Comparison of ENCODE assay signal across 12 cellular contexts in the genomic region with DNA sequence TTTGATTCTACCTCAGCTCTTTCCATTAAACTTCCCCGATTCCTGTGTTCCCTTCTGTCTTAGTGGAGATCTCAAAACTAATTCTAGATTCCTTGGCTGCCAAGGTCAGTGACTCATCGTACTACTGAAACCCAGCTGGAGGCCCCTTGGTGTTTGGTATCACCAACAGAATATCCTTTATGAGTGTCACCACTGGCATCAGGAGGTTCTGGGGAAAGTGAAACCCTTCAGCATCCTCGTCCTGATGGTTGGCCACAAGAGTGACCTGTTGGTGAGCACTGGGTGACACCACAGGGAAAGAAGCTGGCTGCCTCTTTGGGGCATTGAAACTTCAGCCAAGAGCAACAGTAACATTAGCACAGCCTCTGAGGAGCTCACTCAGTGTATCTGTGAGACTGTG. TPM values are rescaled to one million over a fixed set of nuclear protein-coding genes. Genes with fewer than 3 reads are reported as not detected.
A peak's percentile ranks its signal among the peaks of the same experiment; 100 is the strongest.
DNase-seq lines count a peak whose midpoint lies in the region; TF ChIP-seq lines count a peak whose summit lies in the region.
"Had no signal": no experiment of that assay in that cellular context is flagged by ENCODE, and none has a peak within 500 bp of the region (broad histone marks: within the 10 kb centered on the region; RNA-seq: fewer than 3 reads in every experiment).

No MANE protein-coding gene starts in this region.

- peaks cover 14% of the 10 kb centered on the region for H3F3A ChIP-seq in GM23248 (ENCODE audit: insufficient read depth)

- H4K20me1 ChIP-seq in GM23248 (ENCODE audit: insufficient read depth): no peaks in the 10 kb centered on the region

- no peaks in the 10 kb centered on the region for H3K36me3 ChIP-seq in A673 (ENCODE audit: insufficient read depth, low read length, poor library complexity, severe bottlenecking)
- no peaks in the 10 kb centered on the region; the same call in 1 of the 2 replicates for H3K36me3 ChIP-seq in GM23248 (ENCODE audit: low read depth)
- peaks cover 0 to 17% (median 5%) of the 10 kb centered on the region in 4 donors for H3K36me3 ChIP-seq in transverse colon

- CTCF ChIA-PET in A673 (lab: Charles Lee): no interaction called here

- no peak for TF ChIP-seq CTCF in A673 (conservative IDR thresholded peaks at IDR 0.05; ENCODE audit: low read depth, low read length)
- TF ChIP-seq CTCF in WI38 (IDR thresholded peaks at IDR 0.05; ENCODE audit: low read depth, low read length): no peak
- no peak for TF ChIP-seq CTCF in transverse colon (IDR thresholded peaks at IDR 0.05)

- TF ChIP-seq EP300 in transverse colon (IDR thresholded peaks at IDR 0.05; ENCODE audit: low read depth): no peak

- intact Hi-C loops in A673 (cut with micrococcal nuclease; ENCODE audit: unreplicated experiment): loop anchor here (2.0 to 5.0 kb wide), 3 partner anchors 189 to 353 kb away; no protein-coding TSS in a partner anchor
- intact Hi-C loops in transverse colon (cut with DNase I; ENCODE audit: low total_unique reads): loop anchor here (10.0 kb wide), 1 partner anchor 87 kb away; no protein-coding TSS in a partner anchor

- H3K9me3 ChIP-seq in A673 (ENCODE audit: low read depth, low read length, poor library complexity, severe bottlenecking) (no peaks in the 10 kb centered on the region), GM23248 (ENCODE audit: low read depth) (no peaks in the 10 kb centered on the region), transverse colon (no peaks in the 10 kb centered on the region)

- H3K4me2 ChIP-seq in GM23248 (ENCODE audit: unreplicated experiment): peak overlapping the region; percentile 14

- H3K79me2 ChIP-seq in GM23248 (ENCODE audit: insufficient read depth): no peaks in the 10 kb centered on the region

- POLR2A ChIA-PET in A673 (lab: Charles Lee; ENCODE audit: low non-redundant PET): no interaction called here

- H3K4me3 ChIP-seq in A673 (ENCODE audit: low read depth, low read length, poor library complexity, severe bottlenecking) (no peak overlapping the region), GM23248 (peak overlapping the region; percentile 12; the same call in 1 of the 2 replicates), WI38 (ENCODE audit: low read depth, low read length) (peak overlapping the region; percentile 25), transverse colon (no peak overlapping the region)

- no peak overlapping the region for H2AFZ ChIP-seq in GM23248

- BruUV-seq in A673 (replicated peaks; lab: Mats Ljungman, UMichigan): no TSS peak

- peak; percentile 71 for DNase-seq in A673 (ENCODE audit: low spot score)
- peak; percentile 95 for DNase-seq in GM23248
- DNase-seq in glomerular visceral epithelial cell (ENCODE audit: extremely low spot score): peak; percentile 90
- DNase-seq in activated gamma-delta T cell (lab: John Stamatoyannopoulos, UW): no peak
- no peak for DNase-seq in SIG-M5 treated with dmso at 0.1 percent for 504 hours (lab: John Stamatoyannopoulos, UW; ENCODE audit: unreplicated experiment)
- DNase-seq in cerebellar nuclear complex (lab: John Stamatoyannopoulos, UW): no peak
- no peak for DNase-seq in transverse colon
- DNase-seq: GF-D8, NCI-H774 had no signal

- H3K4me1 ChIP-seq in A673 (ENCODE audit: insufficient read depth, low read length, poor library complexity, severe bottlenecking) (peaks cover 6% of the 10 kb centered on the region), GM23248 (ENCODE audit: insufficient read depth) (peaks cover 17% of the 10 kb centered on the region), transverse colon (peaks cover 0 to 3% (median 0%) of the 10 kb centered on the region in 4 donors)

- WGBS in GM23248 (ENCODE audit: low coverage in 1 of 2, low lambda C conversion rate in 2 of 2, missing lambda C conversion rate in 2 of 2), 2 experiments: 2 to 3% methylated on average over 3 of the region's 3 CpGs
- WGBS in transverse colon (ENCODE audit: low coverage in 1 of 2), 2 donors: 58 to 63% methylated on average over 2 to 3 of the region's 3 CpGs

- in situ Hi-C loops in GM23248 (cut with MboI) (loop anchor here (25.0 kb wide), 1 partner anchor 189 kb away; no protein-coding TSS in a partner anchor), transverse colon (cut with MboI; ENCODE audit: low pct_ligation_motif_present in 1 of 4, low pct_unique_long_range_greater_than_20kb in 1 of 4, low sequenced_read_pairs in 3 of 4) (loop anchor here in 3 of 4 donors (5.0 to 25.0 kb wide), 4 partner anchors 84 to 194 kb away; a partner anchor contains a TSS)

- H3K9me2 ChIP-seq in GM23248 (ENCODE audit: insufficient read depth): no peaks in the 10 kb centered on the region

- H3K9ac ChIP-seq in GM23248: peak overlapping the region; percentile 53

- no peak for TF ChIP-seq POLR2A in transverse colon (IDR thresholded peaks at IDR 0.05)

- no peak overlapping the region for H3K27ac ChIP-seq in A673 (ENCODE audit: low read depth, low read length, poor library complexity, severe bottlenecking)
- H3K27ac ChIP-seq in GM23248: peak overlapping the region; percentile 67
- no peak overlapping the region for H3K27ac ChIP-seq in transverse colon

- H3K27me3 ChIP-seq in A673 (replicated peaks; ENCODE audit: insufficient read depth, low read depth, low read length, poor library complexity) (no peaks in the 10 kb centered on the region), GM23248 (replicated peaks; ENCODE audit: insufficient read depth) (no peaks in the 10 kb centered on the region), transverse colon (no peaks in the 10 kb centered on the region)

RNA-seq across cellular contexts. Expression of a gene that starts 9.6 kb away (rescaled TPM):
- 2.4 and 3.5 TPM in 2 replicates for total RNA-seq in A673 (2021)
- total RNA-seq in GM23248 (2014; rRNA removed; shearing (Covaris generic)): 2.5 and 6.1 TPM in 2 replicates
- 1.9 and 2.4 TPM in 2 replicates for polyA plus RNA-seq in GM23248 (2016; fragmentation: Nextera tagmentation; extraction: Ambion mirVana)
- 10 to 100 TPM in 1 of 4 donors, 1 to 10 TPM in 2, not detected in 1; 5.3 to 14.2 (median 5.6) TPM for total RNA-seq in transverse colon

RNA-seq across cellular contexts. Expression of a gene that starts 41.2 kb away (rescaled TPM):
- total RNA-seq in A673 (2021) (17.9 and 22.6 TPM in 2 replicates), transverse colon (10 to 100 TPM; 13.8 to 19.5 (median 15.2) TPM)
- 18.4 and 49.7 TPM in 2 replicates for total RNA-seq in GM23248 (2014; rRNA removed; shearing (Covaris generic))
- polyA plus RNA-seq in GM23248 (2016; fragmentation: Nextera tagmentation; extraction: Ambion mirVana): 45.0 and 45.6 TPM in 2 replicates

RNA-seq across cellular contexts. Expression of a gene that starts 46.7 kb away (rescaled TPM):
- total RNA-seq in A673 (2021): not detected in 2 replicates
- total RNA-seq in GM23248 (2014; rRNA removed; shearing (Covaris generic)): not detected in 2 replicates
- polyA plus RNA-seq in GM23248 (2016; fragmentation: Nextera tagmentation; extraction: Ambion mirVana): not detected in 2 replicates
- total RNA-seq in transverse colon: not detected
- total RNA-seq: mucosa of gallbladder had no signal
- polyA plus RNA-seq: adipose tissue had no signal

RNA-seq across cellular contexts. Expression of a gene that starts 48.8 kb away (rescaled TPM):
- total RNA-seq in A673 (2021) (33.8 and 38.8 TPM in 2 replicates), transverse colon (10 to 100 TPM in 2 of 4 donors, 1 to 10 TPM in 2; 4.1 to 25.4 (median 12.4) TPM)
- 21.9 and 22.0 TPM in 2 replicates for total RNA-seq in GM23248 (2014; rRNA removed; shearing (Covaris generic))
- polyA plus RNA-seq in GM23248 (2016; fragmentation: Nextera tagmentation; extraction: Ambion mirVana): 26.6 and 27.4 TPM in 2 replicates

Comparison
In these comparisons a context has a peak if more than half of its experiments do, and no peak if none do; other contexts are left out.
1. DNase-seq: peak in A673 (single experiment), GM23248 (single experiment) and glomerular visceral epithelial cell (single experiment); none in activated gamma-delta T cell (single experiment), SIG-M5 treated with dmso at 0.1 percent for 504 hours (single experiment), cerebellar nuclear complex (0 of 2) and transverse colon (single experiment).
2. H3K4me3 ChIP-seq: peak in GM23248 (single experiment) and WI38 (single experiment); none in A673 (single experiment) and transverse colon (0 of 4).